Comparison of ENCODE assay signal across 1 cellular context in the genomic region with DNA sequence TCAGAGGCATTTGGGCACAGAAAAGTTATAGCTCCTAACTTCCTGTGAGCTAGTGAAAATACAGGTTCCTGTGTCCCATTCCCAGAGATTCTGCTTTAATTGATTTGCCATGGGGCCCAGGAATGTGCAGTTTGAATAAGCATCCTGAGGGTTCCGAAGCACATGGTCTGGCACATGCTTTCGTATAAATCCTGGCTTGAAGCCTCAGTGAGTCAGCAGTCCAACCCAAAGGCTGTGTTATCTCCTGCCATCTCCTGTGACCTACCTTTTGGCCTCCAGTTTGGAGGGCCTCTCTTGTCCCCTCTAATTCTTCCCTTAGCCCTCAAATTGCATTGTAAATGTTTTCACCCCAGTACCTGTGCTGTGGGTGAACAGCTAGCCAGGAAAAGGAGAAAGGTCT.
TF ChIP-seq lines count a peak whose summit lies in the region.

No MANE protein-coding gene starts in this region.

TF ChIP-seq in GM12878, 131 proteins besides CTCF, POLR2A, EP300 and RAD21 (continued from another document):
- TF ChIP-seq, protein P1, sequence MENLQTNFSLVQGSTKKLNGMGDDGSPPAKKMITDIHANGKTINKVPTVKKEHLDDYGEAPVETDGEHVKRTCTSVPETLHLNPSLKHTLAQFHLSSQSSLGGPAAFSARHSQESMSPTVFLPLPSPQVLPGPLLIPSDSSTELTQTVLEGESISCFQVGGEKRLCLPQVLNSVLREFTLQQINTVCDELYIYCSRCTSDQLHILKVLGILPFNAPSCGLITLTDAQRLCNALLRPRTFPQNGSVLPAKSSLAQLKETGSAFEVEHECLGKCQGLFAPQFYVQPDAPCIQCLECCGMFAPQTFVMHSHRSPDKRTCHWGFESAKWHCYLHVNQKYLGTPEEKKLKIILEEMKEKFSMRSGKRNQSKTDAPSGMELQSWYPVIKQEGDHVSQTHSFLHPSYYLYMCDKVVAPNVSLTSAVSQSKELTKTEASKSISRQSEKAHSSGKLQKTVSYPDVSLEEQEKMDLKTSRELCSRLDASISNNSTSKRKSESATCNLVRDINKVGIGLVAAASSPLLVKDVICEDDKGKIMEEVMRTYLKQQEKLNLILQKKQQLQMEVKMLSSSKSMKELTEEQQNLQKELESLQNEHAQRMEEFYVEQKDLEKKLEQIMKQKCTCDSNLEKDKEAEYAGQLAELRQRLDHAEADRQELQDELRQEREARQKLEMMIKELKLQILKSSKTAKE (IDR thresholded peaks at IDR 0.05; ENCODE audit: low read depth, poor library complexity, severe bottlenecking) = no peak
